In genomic region chr5:66713998-66714397, GRCh38 we compare ENCODE assay signal across 15 cellular contexts.
DNase-seq lines count a peak whose midpoint lies in the region; ATAC-seq and TF ChIP-seq lines count a peak whose summit lies in the region.
"Had no signal": no experiment of that assay in that cellular context is flagged by ENCODE, and none has a peak within 500 bp of the region (broad histone marks: within the 10 kb centered on the region; RNA-seq: fewer than 3 reads in every experiment).

No MANE protein-coding gene starts in this region.

- ATAC-seq in GM18502 (IDR thresholded peaks at IDR 0.05; ENCODE audit: poor library complexity, unreplicated experiment) (peak; percentile 86), HG03378 (IDR thresholded peaks at IDR 0.05; ENCODE audit: unreplicated experiment) (peak; percentile 85), body of pancreas (peak; percentile 38)
- ATAC-seq: Panc1 had no signal

- H3K79me1 ChIP-seq in mesendoderm (ENCODE audit: low read length) = no peaks in the 10 kb centered on the region

- no peak overlapping the region for H3K4ac ChIP-seq in mesendoderm (ENCODE audit: low read depth, low read length)

- no peaks in the 10 kb centered on the region for H3K79me2 ChIP-seq in mesendoderm (ENCODE audit: control insufficient read depth, insufficient read depth, low read length)

- TF ChIP-seq CTCF in body of pancreas (IDR thresholded peaks at IDR 0.05) (no peak), esophagus squamous epithelium (IDR thresholded peaks at IDR 0.05) (no peak)

- TF ChIP-seq POLR2A in body of pancreas (IDR thresholded peaks at IDR 0.05) = no peak
- TF ChIP-seq POLR2A in esophagus squamous epithelium (IDR thresholded peaks at IDR 0.05) = no peak

- no peak overlapping the region for H2BK5ac ChIP-seq in mesendoderm (ENCODE audit: low read length)

- no peak overlapping the region for H3K18ac ChIP-seq in mesendoderm (ENCODE audit: low read length)

- no peak overlapping the region for H3K4me2 ChIP-seq in mesendoderm (ENCODE audit: low read length)

- H4K5ac ChIP-seq in mesendoderm (ENCODE audit: low read length) = no peak overlapping the region

- peak in 1 of 4 donors; percentile 47 for DNase-seq in body of pancreas
- peak; percentile 90 for DNase-seq in mesendoderm
- DNase-seq in esophagus squamous epithelium (lab: John Stamatoyannopoulos, UW) = no peak
- no peak for DNase-seq in NCI-H2227 treated with DMSO at 0.1 percent for 48 hours (lab: John Stamatoyannopoulos, UW)
- DNase-seq in stimulated activated naive CD4-positive, alpha-beta T cell treated with Interleukin-2 at 50 U/mL for 16 hours (lab: John Stamatoyannopoulos, UW) = no peak
- no peak for DNase-seq in amniotic stem cell (lab: John Stamatoyannopoulos, UW)
- DNase-seq: activated B cell treated with CpG ODN at 0.5 μM for 24 hours; activated gamma-delta T cell treated with Interleukin-2 at 50 U/mL for 16 hours; CD8-positive, alpha-beta memory T cell; NCI-H1694; transverse colon had no signal

- no peak overlapping the region for H3K56ac ChIP-seq in mesendoderm (ENCODE audit: low read length)

- H3K36me3 ChIP-seq in body of pancreas (replicated peaks in 1 of 2; ENCODE audit: insufficient read depth in 1 of 2, low read depth in 2 of 2) = no peaks in the 10 kb centered on the region
- H3K36me3 ChIP-seq in mesendoderm (ENCODE audit: control insufficient read depth, insufficient read depth, low read length) = no peaks in the 10 kb centered on the region
- no peaks in the 10 kb centered on the region for H3K36me3 ChIP-seq in esophagus squamous epithelium
- H3K36me3 ChIP-seq: transverse colon had no signal

- H3K9me3 ChIP-seq in body of pancreas (no peaks in the 10 kb centered on the region), esophagus squamous epithelium (peaks cover 0 to 10% (median 0%) of the 10 kb centered on the region in 3 donors)
- H3K9me3 ChIP-seq: transverse colon had no signal

- H3K27me3 ChIP-seq in body of pancreas (no peaks in the 10 kb centered on the region), mesendoderm (ENCODE audit: insufficient read depth, low read length, poor library complexity) (no peaks in the 10 kb centered on the region), esophagus squamous epithelium (no peaks in the 10 kb centered on the region)
- H3K27me3 ChIP-seq: transverse colon had no signal

- 83 to 86% methylated on average over 3 of the region's 3 CpGs for WGBS in body of pancreas, 2 donors
- WGBS in mesendoderm (ENCODE audit: extremely low coverage, insufficient coverage, low lambda C conversion rate) = no CpG with 5 or more reads among the region's 3 CpGs
- 32 to 37% methylated on average over 3 of the region's 3 CpGs for WGBS in esophagus squamous epithelium, 2 donors

- H2AK5ac ChIP-seq in mesendoderm (ENCODE audit: low read length) = no peak overlapping the region

- no peak overlapping the region for H3K23ac ChIP-seq in mesendoderm (ENCODE audit: low read length)

- no peak overlapping the region for H2BK15ac ChIP-seq in mesendoderm (replicated peaks; ENCODE audit: low read depth)

- H4K8ac ChIP-seq in mesendoderm (ENCODE audit: low read depth, low read length) = no peak overlapping the region

- no peak overlapping the region for H3K9ac ChIP-seq in mesendoderm (ENCODE audit: low read length)

- H2BK120ac ChIP-seq in mesendoderm (ENCODE audit: low read depth, low read length) = no peak overlapping the region

- H3K27ac ChIP-seq in body of pancreas = no peak overlapping the region
- no peak overlapping the region for H3K27ac ChIP-seq in mesendoderm (ENCODE audit: low read depth, low read length)
- H3K27ac ChIP-seq in esophagus squamous epithelium = no peak overlapping the region
- H3K27ac ChIP-seq: HL-60, transverse colon had no signal

- H3K4me1 ChIP-seq in body of pancreas (no peaks in the 10 kb centered on the region), mesendoderm (ENCODE audit: control insufficient read depth, low read depth, low read length) (no peaks in the 10 kb centered on the region), esophagus squamous epithelium (no peaks in the 10 kb centered on the region)
- H3K4me1 ChIP-seq: transverse colon had no signal

- H3K4me3 ChIP-seq in body of pancreas (no peak overlapping the region), mesendoderm (ENCODE audit: low read length) (no peak overlapping the region), esophagus squamous epithelium (no peak overlapping the region)
- H3K4me3 ChIP-seq: transverse colon had no signal

- intact Hi-C loops in body of pancreas (cut with DNase I) (no loop called here), esophagus squamous epithelium (cut with DNase I) (no loop called here)
